16 cellular contexts compared by ENCODE assay signal in the genomic region with DNA sequence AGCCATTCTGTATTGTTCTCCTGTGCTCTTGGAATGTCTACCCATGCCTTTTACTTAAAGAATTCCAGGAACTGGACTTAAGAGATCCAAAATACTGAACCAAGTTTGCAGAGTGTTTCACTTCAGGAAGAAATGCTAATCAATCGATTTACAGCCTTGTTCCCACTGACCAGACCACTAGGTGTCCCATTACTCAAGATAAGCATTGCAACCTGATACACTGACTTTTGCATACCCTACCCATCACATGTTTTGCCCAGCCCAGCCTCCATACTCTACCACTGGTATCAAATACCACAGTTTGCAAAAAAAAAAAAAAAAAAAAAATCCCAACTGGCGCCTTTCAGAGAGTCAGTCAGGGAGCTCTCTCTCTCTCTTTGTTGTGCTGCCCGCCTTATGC.
"Had no signal": no experiment of that assay in that cellular context is flagged by ENCODE, and none has a peak within 500 bp of the region (broad histone marks: within the 10 kb centered on the region; RNA-seq: fewer than 3 reads in every experiment).

No MANE protein-coding gene starts in this region.

- DNase-seq: activated CD4-positive, alpha-beta T cell treated with anti-CD3 and anti-CD28 coated beads for 48 hours; activated gamma-delta T cell treated with Interleukin-2 at 50 U/mL for 16 hours; activated naive CD8-positive, alpha-beta T cell treated with anti-CD3 and anti-CD28 coated beads for 36 hours; central memory CD4-positive, alpha-beta T cell; colonic mucosa; kidney glomerular epithelial cell; left ventricle myocardium superior; mesenchymal stem cell; right cardiac atrium; stimulated activated CD4-positive, alpha-beta T cell treated with anti-CD3 and anti-CD28 coated beads, Interleukin-15, amount 100 ng/mL, for 24 hours; stimulated activated CD4-positive, alpha-beta T cell treated with anti-CD3 and anti-CD28 coated beads, Interleukin-4, amount 100 ng/mL, for 1 hour; stimulated activated naive B cell treated with anti-CD40 and anti-IgM and Interleukin-4, amounts not matched to agents 10 μg/mL and 1 μg/mL and 100 μg/mL, for 72 hours; thyroid gland had no signal

- H3K4me1 ChIP-seq: colonic mucosa, esophagus muscularis mucosa, prostate gland, thyroid gland had no signal

- H3K9me3 ChIP-seq: colonic mucosa, prostate gland, thyroid gland had no signal

- H3K36me3 ChIP-seq: colonic mucosa, esophagus muscularis mucosa, prostate gland, thyroid gland had no signal

- H3K27ac ChIP-seq: colonic mucosa, esophagus muscularis mucosa, prostate gland, skin epidermis, thyroid gland had no signal

- H3K4me3 ChIP-seq: colonic mucosa, esophagus muscularis mucosa, prostate gland, skin epidermis, thyroid gland had no signal

- H3K27me3 ChIP-seq: colonic mucosa, esophagus muscularis mucosa, thyroid gland had no signal
